21 cellular contexts compared by ENCODE assay signal in genomic region chr5:84092738-84093137, GRCh38.
"Had no signal": no experiment of that assay in that cellular context is flagged by ENCODE, and none has a peak within 500 bp of the region (broad histone marks: within the 10 kb centered on the region; RNA-seq: fewer than 3 reads in every experiment).

No MANE protein-coding gene starts in this region.

- H3K9me3 ChIP-seq: MG63, SK-N-SH had no signal

- H3K4me2 ChIP-seq: KMS-11, SK-N-SH had no signal

- DNase-seq: Kasumi-1, MG63, NCI-H1092, NCI-H1105 treated with DMSO at 0.1 percent for 48 hours, NCI-H1417 treated with DMSO at 0.1 percent for 48 hours, NCI-H146, NCI-H187, NCI-H2029, NCI-H2227 treated with DMSO at 0.1 percent for 48 hours, NCI-H524, NCI-H526 treated with DMSO at 0.1 percent for 48 hours, NCI-H774, SHP77, SK-N-SH, SW 1271, T-cell had no signal

- H3K9ac ChIP-seq: KMS-11, SK-N-SH had no signal

- H3K4me3 ChIP-seq: K562, MG63 had no signal

- ATAC-seq: K562, Panc1, T-cell had no signal

- H3K36me3 ChIP-seq: MG63 had no signal

- H3K27me3 ChIP-seq: MG63 had no signal

- H3K27ac ChIP-seq: HL-60, KMS-11, RWPE1 had no signal
